Comparison of ENCODE assay signal across 1 cellular context in genomic region chr3:120274739-120275167, GRCh38.
TF ChIP-seq lines count a peak whose summit lies in the region.

No MANE protein-coding gene starts in this region.

TF ChIP-seq in HepG2, 621 proteins besides CTCF, POLR2A, EP300 and RAD21 (continued from another document and continues in another):
- TF ChIP-seq ARID5B (CRISPR knock-in tag; IDR thresholded peaks at IDR 0.05), result peak; percentile 97
- TF ChIP-seq NFKB2 (CRISPR knock-in tag; IDR thresholded peaks at IDR 0.05; ENCODE audit: borderline replicate concordance), result no peak
- no peak for TF ChIP-seq MTA3 (CRISPR knock-in tag; IDR thresholded peaks at IDR 0.05)
- peak; percentile 71 for TF ChIP-seq HDAC2 (CRISPR knock-in tag; IDR thresholded peaks at IDR 0.05)
- TF ChIP-seq FOXP4 (CRISPR knock-in tag; IDR thresholded peaks at IDR 0.05), result peak; percentile 56; the same call in 1 of the 2 replicates
- TF ChIP-seq MLLT10 (CRISPR knock-in tag; IDR thresholded peaks at IDR 0.05), result no peak
- TF ChIP-seq ZNF615 (CRISPR knock-in tag; IDR thresholded peaks at IDR 0.05; ENCODE audit: borderline replicate concordance), result no peak
- TF ChIP-seq ZNF431 (CRISPR knock-in tag; IDR thresholded peaks at IDR 0.05; ENCODE audit: borderline replicate concordance, low read depth), result peak; percentile 76; the same call in 1 of the 2 replicates
- TF ChIP-seq ZNF747 (CRISPR knock-in tag; IDR thresholded peaks at IDR 0.05; ENCODE audit: borderline replicate concordance), result peak; percentile 55; the same call in 1 of the 2 replicates
- TF ChIP-seq PHF5A (CRISPR knock-in tag; IDR thresholded peaks at IDR 0.05; ENCODE audit: low read depth, unreplicated experiment), result no peak
- peak; percentile 65; the same call in 1 of the 2 replicates for TF ChIP-seq ARID4A (CRISPR knock-in tag; IDR thresholded peaks at IDR 0.05; ENCODE audit: borderline replicate concordance)
- no peak for TF ChIP-seq ZNF879 (CRISPR knock-in tag; IDR thresholded peaks at IDR 0.05)
- TF ChIP-seq SOX6 (IDR thresholded peaks at IDR 0.05), result no peak
- peak; percentile 100 for TF ChIP-seq SOX6 (CRISPR knock-in tag; IDR thresholded peaks at IDR 0.05)
- no peak for TF ChIP-seq ZNF780A (CRISPR knock-in tag; IDR thresholded peaks at IDR 0.05)
- no peak for TF ChIP-seq ZNF652 (CRISPR knock-in tag; IDR thresholded peaks at IDR 0.05; ENCODE audit: borderline replicate concordance, low read depth)
- TF ChIP-seq ZNF335 (CRISPR knock-in tag; IDR thresholded peaks at IDR 0.05), result peak; percentile 70; the same call in 1 of the 2 replicates
- no peak for TF ChIP-seq POLR2AphosphoS5 (IDR thresholded peaks at IDR 0.05; ENCODE audit: low read depth, low read length)
- TF ChIP-seq ZNF276 (CRISPR knock-in tag; IDR thresholded peaks at IDR 0.05; ENCODE audit: low read depth), result no peak
- no peak for TF ChIP-seq ZNF343 (CRISPR knock-in tag; IDR thresholded peaks at IDR 0.05)
- no peak for TF ChIP-seq DDIT3 (CRISPR knock-in tag; IDR thresholded peaks at IDR 0.05)
- TF ChIP-seq FOXA1 (IDR thresholded peaks at IDR 0.05), result no peak
- TF ChIP-seq FOXA1 (CRISPR knock-in tag; IDR thresholded peaks at IDR 0.05), result peak; percentile 75
- TF ChIP-seq ZNF547 (CRISPR knock-in tag; IDR thresholded peaks at IDR 0.05), result no peak
- TF ChIP-seq ZBTB49 (CRISPR knock-in tag; IDR thresholded peaks at IDR 0.05; ENCODE audit: borderline replicate concordance), result no peak
- peak; percentile 76 for TF ChIP-seq CEBPB (IDR thresholded peaks at IDR 0.05; ENCODE audit: borderline replicate concordance, low read depth, low read length)
- peak; percentile 73; the same call in 1 of the 2 replicates for TF ChIP-seq ZSCAN9 (CRISPR knock-in tag; IDR thresholded peaks at IDR 0.05; ENCODE audit: borderline replicate concordance)
- TF ChIP-seq TEF (CRISPR knock-in tag; IDR thresholded peaks at IDR 0.05), result no peak
- no peak for TF ChIP-seq ATF3 (CRISPR knock-in tag; IDR thresholded peaks at IDR 0.05)
- TF ChIP-seq MXD3 (CRISPR knock-in tag; IDR thresholded peaks at IDR 0.05), result 0 out of 2 replicates have a peak, but pooled peaks have one; percentile 45
- peak; percentile 62; the same call in 1 of the 2 replicates for TF ChIP-seq NCOA2 (CRISPR knock-in tag; IDR thresholded peaks at IDR 0.05)
- TF ChIP-seq ZFP36L1 (CRISPR knock-in tag; IDR thresholded peaks at IDR 0.05), result peak; percentile 67; the same call in 1 of the 2 replicates
- no peak for TF ChIP-seq ZNF687 (CRISPR knock-in tag; IDR thresholded peaks at IDR 0.05)
